18 cellular contexts compared by ENCODE assay signal in the genomic region with DNA sequence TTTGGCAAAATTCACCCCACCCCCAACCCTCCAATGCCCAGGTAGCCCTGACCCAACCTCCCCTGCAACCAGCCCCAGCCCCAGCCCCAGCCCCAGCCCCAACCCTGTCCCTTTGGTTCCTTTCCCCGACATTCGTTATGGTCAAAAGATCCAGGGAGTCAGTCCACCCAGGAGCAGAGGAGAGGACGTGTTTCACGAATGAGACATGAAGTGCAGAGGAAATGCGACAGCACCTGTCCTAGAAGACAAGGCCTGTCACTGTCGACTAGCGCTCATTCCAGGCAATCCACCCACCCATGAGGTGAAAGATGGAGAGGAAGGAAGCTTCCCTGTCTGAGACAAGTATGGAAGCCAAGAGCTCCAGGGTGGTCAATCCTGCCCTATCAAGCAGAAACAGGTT.
DNase-seq lines count a peak whose midpoint lies in the region; ATAC-seq and TF ChIP-seq lines count a peak whose summit lies in the region.
"Had no signal": no experiment of that assay in that cellular context is flagged by ENCODE, and none has a peak within 500 bp of the region (broad histone marks: within the 10 kb centered on the region; RNA-seq: fewer than 3 reads in every experiment).

No MANE protein-coding gene starts in this region.

- no peak for TF ChIP-seq CTCF in coronary artery (IDR thresholded peaks at IDR 0.05)
- TF ChIP-seq CTCF in gastroesophageal sphincter (IDR thresholded peaks at IDR 0.05): no peak
- no peak for TF ChIP-seq CTCF in GM10266 (IDR thresholded peaks at IDR 0.05; ENCODE audit: control insufficient read depth, insufficient read depth, low read depth, missing control alignments)

- TF ChIP-seq POLR2A in gastroesophageal sphincter (IDR thresholded peaks at IDR 0.05): no peak

- TF ChIP-seq EP300 in gastroesophageal sphincter (IDR thresholded peaks at IDR 0.05): no peak

- H3K9me3 ChIP-seq in gastroesophageal sphincter: peaks cover 0 to 11% (median 0%) of the 10 kb centered on the region in 3 donors
- H3K9me3 ChIP-seq: BE2C had no signal

- H3K27me3 ChIP-seq in gastroesophageal sphincter: no peaks in the 10 kb centered on the region
- H3K27me3 ChIP-seq: BE2C, BLaER1 had no signal

- intact Hi-C loops in posterior vena cava (cut with DNase I): no loop called here

- H3K27ac ChIP-seq in coronary artery: no peak overlapping the region
- no peak overlapping the region for H3K27ac ChIP-seq in gastroesophageal sphincter
- H3K27ac ChIP-seq: BLaER1 had no signal

- peaks cover 6% of the 10 kb centered on the region for H3K4me1 Mint-ChIP-seq in activated T-cell treated with anti-CD3 and anti-CD28 coated beads, Interleukin-2, amount 50 U/mL, for 4 hours (ENCODE audit: low read depth)
- H3K4me1 Mint-ChIP-seq: CD14-positive monocyte had no signal

- ATAC-seq in gastroesophageal sphincter: no peak
- no peak for ATAC-seq in activated T-cell treated with anti-CD3 and anti-CD28 coated beads, Interleukin-2, amount 50 U/mL, for 4 hours
- ATAC-seq: GM12878 had no signal

- DNase-seq in coronary artery (ENCODE audit: low spot score) (peak; percentile 38), posterior vena cava (ENCODE audit: low spot score) (peak; percentile 28), GM10266 (ENCODE audit: extremely low spot score) (no peak)
- no peak for DNase-seq in activated T-cell treated with anti-CD3 and anti-CD28 coated beads, Interleukin-2, amount 50 U/mL, for 4 hours
- DNase-seq: 8988T; ACHN; BE2C; C1 segment of cervical spinal cord; CD4-positive, alpha-beta memory T cell; CD4-positive, CD25-positive, alpha-beta regulatory T cell; CD8-positive, alpha-beta memory T cell; COR-L47; DMS79 treated with DMSO at 0.1 percent for 48 hours; GF-D8 had no signal

- 60 to 89% methylated on average over 3 of the region's 7 CpGs for WGBS in gastroesophageal sphincter (ENCODE audit: low coverage in 1 of 2), 2 donors

- no peaks in the 10 kb centered on the region for H3K27me3 Mint-ChIP-seq in activated T-cell treated with anti-CD3 and anti-CD28 coated beads, Interleukin-2, amount 50 U/mL, for 4 hours (ENCODE audit: low read depth)
- H3K27me3 Mint-ChIP-seq: CD4-positive, alpha-beta memory T cell; CD4-positive, CD25-positive, alpha-beta regulatory T cell; CD8-positive, alpha-beta memory T cell had no signal

- H3K36me3 Mint-ChIP-seq in activated T-cell treated with anti-CD3 and anti-CD28 coated beads, Interleukin-2, amount 50 U/mL, for 4 hours (ENCODE audit: insufficient read depth): no peaks in the 10 kb centered on the region
- H3K36me3 Mint-ChIP-seq: CD14-positive monocyte; CD4-positive, alpha-beta memory T cell; CD4-positive, CD25-positive, alpha-beta regulatory T cell had no signal

- H3K4me3 Mint-ChIP-seq in activated T-cell treated with anti-CD3 and anti-CD28 coated beads, Interleukin-2, amount 50 U/mL, for 4 hours: no peak overlapping the region
- H3K4me3 Mint-ChIP-seq: CD14-positive monocyte; CD4-positive, alpha-beta memory T cell; CD4-positive, CD25-positive, alpha-beta regulatory T cell had no signal

- H3K9me3 Mint-ChIP-seq in activated T-cell treated with anti-CD3 and anti-CD28 coated beads, Interleukin-2, amount 50 U/mL, for 4 hours: peaks cover 15% of the 10 kb centered on the region

- H3K4me1 ChIP-seq in gastroesophageal sphincter: no peaks in the 10 kb centered on the region
- H3K4me1 ChIP-seq: BE2C, BLaER1 had no signal

- no peaks in the 10 kb centered on the region for H3K36me3 ChIP-seq in gastroesophageal sphincter
- H3K36me3 ChIP-seq: BE2C, BLaER1 had no signal

- H3K4me3 ChIP-seq in coronary artery (no peak overlapping the region), gastroesophageal sphincter (no peak overlapping the region)
- H3K4me3 ChIP-seq: BLaER1, GM12878 had no signal

Comparison
In these comparisons a context has a peak if more than half of its experiments do, and no peak if none do; other contexts are left out.
1. DNase-seq: peak in coronary artery (single experiment) and posterior vena cava (single experiment); none in GM10266 (single experiment) and activated T-cell treated with anti-CD3 and anti-CD28 coated beads, Interleukin-2, amount 50 U/mL, for 4 hours (single experiment).